Comparison of ENCODE assay signal across 8 cellular contexts in the genomic region with DNA sequence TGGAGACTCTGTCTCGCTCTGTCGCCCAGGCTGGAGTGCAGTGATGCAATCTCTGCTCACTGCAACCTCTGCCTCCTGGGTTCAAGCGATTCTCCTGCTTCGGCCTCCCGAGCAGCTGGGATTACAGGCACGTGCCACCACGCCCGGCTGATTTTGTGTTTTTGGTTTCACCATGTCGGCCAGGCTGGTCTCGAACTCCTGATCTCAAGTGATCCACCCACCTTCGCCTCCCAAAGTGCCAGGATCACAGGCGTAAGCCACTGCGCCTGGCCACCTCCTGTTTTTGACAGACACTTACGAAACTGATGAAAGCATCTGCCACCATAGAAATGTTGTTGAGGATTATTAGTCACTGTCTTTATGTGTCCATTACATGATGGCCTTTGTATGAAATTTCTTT.
DNase-seq lines count a peak whose midpoint lies in the region; ATAC-seq and TF ChIP-seq lines count a peak whose summit lies in the region.
"Not testable (repeated sequence)": the region's sequence is repeated elsewhere in the genome, so short reads cannot be mapped to it uniquely, and the experiment has no call there.

No MANE protein-coding gene starts in this region.

- H3K9me2 ChIP-seq in GM23338 (ENCODE audit: insufficient read depth): not testable (repeated sequence)

- H3K36me3 ChIP-seq in GM23338 (ENCODE audit: insufficient read depth): peaks cover 25% of the 10 kb centered on the region

- not testable (repeated sequence) for H3K27ac ChIP-seq in GM23338 (ENCODE audit: low read depth)

- not testable (repeated sequence) for H3K9me3 Mint-ChIP-seq in GM23338; activated CD4-positive, alpha-beta memory T cell treated with anti-CD3 and anti-CD28 coated beads for 36 hours; activated T-cell treated with anti-CD3 and anti-CD28 coated beads, Interleukin-2, amount 50 U/mL, for 72 hours; stimulated activated naive B cell treated with anti-CD40 and anti-IgM and Interleukin-4, amounts not matched to agents 10 μg/mL and 1 μg/mL and 100 μg/mL, for 72 hours
- H3K9me3 Mint-ChIP-seq in activated naive CD4-positive, alpha-beta T cell treated with anti-CD3 and anti-CD28 coated beads, Interleukin-2, amount 50 U/mL, for 72 hours: peaks cover 0 to 14% of the 10 kb centered on the region in 2 donors
- H3K9me3 Mint-ChIP-seq in chondrocyte (ENCODE audit: low read depth) (peaks cover 16% of the 10 kb centered on the region), nephron progenitor cell (peaks cover 24% of the 10 kb centered on the region)

- not testable (repeated sequence) for H3F3A ChIP-seq in GM23338 (replicated peaks; ENCODE audit: low read depth)

- not testable (repeated sequence) for H3K4me2 ChIP-seq in GM23338

- not testable (repeated sequence) for H2AFZ ChIP-seq in GM23338

- not testable (repeated sequence) for ATAC-seq in GM23338; T-helper 17 cell; activated T-cell treated with anti-CD3 and anti-CD28 coated beads, Interleukin-2, amount 50 U/mL, for 72 hours (replicated peaks in 1 of 2); activated naive CD4-positive, alpha-beta T cell treated with anti-CD3 and anti-CD28 coated beads, Interleukin-2, amount 50 U/mL, for 72 hours; stimulated activated naive B cell treated with anti-CD40 and anti-IgM and Interleukin-4, amounts not matched to agents 10 μg/mL and 1 μg/mL and 100 μg/mL, for 72 hours (replicated peaks)

- H3K9me3 ChIP-seq in T-helper 17 cell (ENCODE audit: control insufficient read depth, low read length, poor library complexity, severe bottlenecking): not testable (repeated sequence)

- not testable (repeated sequence) for H4K20me1 ChIP-seq in GM23338 (replicated peaks; ENCODE audit: insufficient read depth)

- H3K27me3 ChIP-seq in GM23338 (ENCODE audit: insufficient read depth): not testable (repeated sequence)

- intact Hi-C loops in activated CD4-positive, alpha-beta memory T cell treated with anti-CD3 and anti-CD28 coated beads for 36 hours (cut with micrococcal nuclease): not testable (repeated sequence)

- peak overlapping the region; percentile 45; the same call in 1 of the 2 replicates for H3K27ac Mint-ChIP-seq in GM23338
- H3K27ac Mint-ChIP-seq in T-helper 17 cell: peak overlapping the region; percentile 43
- H3K27ac Mint-ChIP-seq in activated CD4-positive, alpha-beta memory T cell treated with anti-CD3 and anti-CD28 coated beads for 36 hours: peak overlapping the region; percentile 18
- peak overlapping the region; percentile 83 for H3K27ac Mint-ChIP-seq in activated T-cell treated with anti-CD3 and anti-CD28 coated beads, Interleukin-2, amount 50 U/mL, for 72 hours
- peak overlapping the region; percentile 18 to 83 for H3K27ac Mint-ChIP-seq in activated naive CD4-positive, alpha-beta T cell treated with anti-CD3 and anti-CD28 coated beads, Interleukin-2, amount 50 U/mL, for 72 hours
- peak overlapping the region; percentile 34 for H3K27ac Mint-ChIP-seq in chondrocyte (ENCODE audit: unreplicated experiment)
- peak overlapping the region; percentile 80 for H3K27ac Mint-ChIP-seq in nephron progenitor cell
- H3K27ac Mint-ChIP-seq in stimulated activated naive B cell treated with anti-CD40 and anti-IgM and Interleukin-4, amounts not matched to agents 10 μg/mL and 1 μg/mL and 100 μg/mL, for 72 hours: peak overlapping the region; percentile 59

- not testable (repeated sequence) for H3K27me3 Mint-ChIP-seq in GM23338 (ENCODE audit: insufficient read depth, low read depth, poor library complexity); T-helper 17 cell; activated CD4-positive, alpha-beta memory T cell treated with anti-CD3 and anti-CD28 coated beads for 36 hours; activated T-cell treated with anti-CD3 and anti-CD28 coated beads, Interleukin-2, amount 50 U/mL, for 72 hours (ENCODE audit: low read depth); chondrocyte (ENCODE audit: low read depth); nephron progenitor cell (ENCODE audit: low read depth, poor library complexity); stimulated activated naive B cell treated with anti-CD40 and anti-IgM and Interleukin-4, amounts not matched to agents 10 μg/mL and 1 μg/mL and 100 μg/mL, for 72 hours

- H3K79me2 ChIP-seq in GM23338 (replicated peaks; ENCODE audit: insufficient read depth): not testable (repeated sequence)

- TF ChIP-seq CTCF in GM23338 (conservative IDR thresholded peaks at IDR 0.05; ENCODE audit: low read depth in 2 of 2); chondrocyte (IDR thresholded peaks at IDR 0.05); nephron progenitor cell (IDR thresholded peaks at IDR 0.05): not testable (repeated sequence)

- CTCF ChIA-PET in activated CD4-positive, alpha-beta memory T cell treated with anti-CD3 and anti-CD28 coated beads for 36 hours (lab: Charles Lee): not testable (repeated sequence)

- H3K4me1 ChIP-seq in GM23338 (ENCODE audit: insufficient read depth): not testable (repeated sequence)

- not testable (repeated sequence) for H3K4me3 ChIP-seq in GM23338

- peaks cover 60% of the 10 kb centered on the region for H3K36me3 Mint-ChIP-seq in GM23338 (ENCODE audit: low read depth)
- peaks cover 25% of the 10 kb centered on the region for H3K36me3 Mint-ChIP-seq in T-helper 17 cell (ENCODE audit: low read depth)
- H3K36me3 Mint-ChIP-seq in activated CD4-positive, alpha-beta memory T cell treated with anti-CD3 and anti-CD28 coated beads for 36 hours: peaks cover 59% of the 10 kb centered on the region
- H3K36me3 Mint-ChIP-seq in activated T-cell treated with anti-CD3 and anti-CD28 coated beads, Interleukin-2, amount 50 U/mL, for 72 hours (ENCODE audit: insufficient read depth in 2 of 2): peaks cover 15 to 30% of the 10 kb centered on the region in 2 donors
- peaks cover 20 to 24% of the 10 kb centered on the region in 2 donors for H3K36me3 Mint-ChIP-seq in activated naive CD4-positive, alpha-beta T cell treated with anti-CD3 and anti-CD28 coated beads, Interleukin-2, amount 50 U/mL, for 72 hours
- peaks cover 47% of the 10 kb centered on the region for H3K36me3 Mint-ChIP-seq in chondrocyte (ENCODE audit: low read depth)
- peaks cover 85% of the 10 kb centered on the region for H3K36me3 Mint-ChIP-seq in nephron progenitor cell (ENCODE audit: low read depth)
- H3K36me3 Mint-ChIP-seq in stimulated activated naive B cell treated with anti-CD40 and anti-IgM and Interleukin-4, amounts not matched to agents 10 μg/mL and 1 μg/mL and 100 μg/mL, for 72 hours: peaks cover 54 to 68% of the 10 kb centered on the region in 2 donors

- H3K4me1 Mint-ChIP-seq in GM23338; activated CD4-positive, alpha-beta memory T cell treated with anti-CD3 and anti-CD28 coated beads for 36 hours (ENCODE audit: low read depth); activated T-cell treated with anti-CD3 and anti-CD28 coated beads, Interleukin-2, amount 50 U/mL, for 72 hours (ENCODE audit: low read depth); chondrocyte (ENCODE audit: low read depth); nephron progenitor cell; stimulated activated naive B cell treated with anti-CD40 and anti-IgM and Interleukin-4, amounts not matched to agents 10 μg/mL and 1 μg/mL and 100 μg/mL, for 72 hours: not testable (repeated sequence)
- H3K4me1 Mint-ChIP-seq in T-helper 17 cell: peaks cover 11% of the 10 kb centered on the region

- POLR2A ChIA-PET in activated CD4-positive, alpha-beta memory T cell treated with anti-CD3 and anti-CD28 coated beads for 36 hours (lab: Charles Lee): not testable (repeated sequence)

- H3K4me3 Mint-ChIP-seq in GM23338; T-helper 17 cell; activated CD4-positive, alpha-beta memory T cell treated with anti-CD3 and anti-CD28 coated beads for 36 hours; activated T-cell treated with anti-CD3 and anti-CD28 coated beads, Interleukin-2, amount 50 U/mL, for 72 hours; chondrocyte (ENCODE audit: unreplicated experiment); nephron progenitor cell; stimulated activated naive B cell treated with anti-CD40 and anti-IgM and Interleukin-4, amounts not matched to agents 10 μg/mL and 1 μg/mL and 100 μg/mL, for 72 hours: not testable (repeated sequence)

- not testable (repeated sequence) for DNase-seq in GM23338 (ENCODE audit: low spot score); T-helper 17 cell; activated CD4-positive, alpha-beta memory T cell treated with anti-CD3 and anti-CD28 coated beads for 36 hours; activated T-cell treated with anti-CD3 and anti-CD28 coated beads, Interleukin-2, amount 50 U/mL, for 72 hours; activated naive CD4-positive, alpha-beta T cell treated with anti-CD3 and anti-CD28 coated beads, Interleukin-2, amount 50 U/mL, for 72 hours (ENCODE audit: low spot score in 2 of 2); chondrocyte (ENCODE audit: low spot score); nephron progenitor cell; stimulated activated naive B cell treated with anti-CD40 and anti-IgM and Interleukin-4, amounts not matched to agents 10 μg/mL and 1 μg/mL and 100 μg/mL, for 72 hours

Comparison
In these comparisons a context has a peak if more than half of its experiments do, and no peak if none do; other contexts are left out.
1. H3K27ac Mint-ChIP-seq: peak in every context shown above with its lines; median percentile 83 in activated T-cell treated with anti-CD3 and anti-CD28 coated beads, Interleukin-2, amount 50 U/mL, for 72 hours; 80 in nephron progenitor cell; 59 in stimulated activated naive B cell treated with anti-CD40 and anti-IgM and Interleukin-4, amounts not matched to agents 10 μg/mL and 1 μg/mL and 100 μg/mL, for 72 hours; 50 in activated naive CD4-positive, alpha-beta T cell treated with anti-CD3 and anti-CD28 coated beads, Interleukin-2, amount 50 U/mL, for 72 hours; 45 in GM23338; 43 in T-helper 17 cell; 34 in chondrocyte; 18 in activated CD4-positive, alpha-beta memory T cell treated with anti-CD3 and anti-CD28 coated beads for 36 hours.